ENCODE assay signal across 8 cellular contexts in genomic region chr6:118895241-118895561, GRCh38. TPM values are rescaled to one million over a fixed set of nuclear protein-coding genes. Genes with fewer than 3 reads are reported as not detected.
A peak's percentile ranks its signal among the peaks of the same experiment; 100 is the strongest.
DNase-seq lines count a peak whose midpoint lies in the region; ATAC-seq, FAIRE-seq and TF ChIP-seq lines count a peak whose summit lies in the region.

No MANE protein-coding gene starts in this region.

- peaks cover 0 to 73% (median 40%) of the 10 kb centered on the region in 9 donors for H3K4me1 ChIP-seq in heart right ventricle
- peaks cover 11% of the 10 kb centered on the region for H3K4me1 ChIP-seq in astrocyte (ENCODE audit: insufficient read depth, low read length)
- H3K4me1 ChIP-seq in lung (ENCODE audit: control insufficient read depth in 2 of 2, insufficient read depth in 2 of 2, low read length in 2 of 2), result peaks cover 4 to 24% of the 10 kb centered on the region in 2 donors
- H3K4me1 ChIP-seq in uterus, result no peaks in the 10 kb centered on the region

- no peak for TF ChIP-seq POLR2A in uterus (IDR thresholded peaks at IDR 0.05)

- H3K36me3 Mint-ChIP-seq in astrocyte (ENCODE audit: low read depth, unreplicated experiment), result peaks cover 6% of the 10 kb centered on the region

- H3K27me3 ChIP-seq in heart right ventricle, result no peaks in the 10 kb centered on the region
- H3K27me3 ChIP-seq in astrocyte (ENCODE audit: insufficient read depth, low read length), result no peaks in the 10 kb centered on the region
- H3K27me3 ChIP-seq in lung (ENCODE audit: control insufficient read depth, insufficient read depth), result no peaks in the 10 kb centered on the region
- no peaks in the 10 kb centered on the region for H3K27me3 ChIP-seq in uterus

- H3K27me3 Mint-ChIP-seq in astrocyte (ENCODE audit: low read depth, unreplicated experiment), result no peaks in the 10 kb centered on the region

- ATAC-seq in heart right ventricle (no peak), Right ventricle myocardium inferior (no peak), lung (ENCODE audit: insufficient read depth, low FRiP score) (no peak), HG03342 (IDR thresholded peaks at IDR 0.05; ENCODE audit: unreplicated experiment) (no peak), HG02623 (IDR thresholded peaks at IDR 0.05; ENCODE audit: unreplicated experiment) (no peak)

- peaks cover 34% of the 10 kb centered on the region for H3K4me1 Mint-ChIP-seq in astrocyte (ENCODE audit: low read depth, unreplicated experiment)

- peaks cover 0 to 22% (median 0%) of the 10 kb centered on the region in 9 donors for H3K36me3 ChIP-seq in heart right ventricle
- peaks cover 13% of the 10 kb centered on the region for H3K36me3 ChIP-seq in astrocyte (ENCODE audit: insufficient read depth, low read length)
- H3K36me3 ChIP-seq in lung (ENCODE audit: control insufficient read depth in 2 of 2, insufficient read depth in 2 of 2, low read length in 2 of 2), result peaks cover 0 to 2% of the 10 kb centered on the region in 2 donors
- H3K36me3 ChIP-seq in uterus, result no peaks in the 10 kb centered on the region

- H3K79me2 ChIP-seq in astrocyte (ENCODE audit: insufficient read depth, low read length), result peaks cover 85% of the 10 kb centered on the region

- peak overlapping the region; percentile 86 to 94 (median 89) for H3K4me3 ChIP-seq in heart right ventricle
- H3K4me3 ChIP-seq in astrocyte (ENCODE audit: insufficient read depth, low read depth, low read length), result peak overlapping the region; percentile 91
- peak overlapping the region; percentile 93 for H3K4me3 ChIP-seq in lung
- peak overlapping the region; percentile 63 to 79 for H3K4me3 ChIP-seq in uterus

- no peaks in the 10 kb centered on the region for H3K9me3 ChIP-seq in heart right ventricle
- H3K9me3 ChIP-seq in astrocyte (ENCODE audit: insufficient read depth, low read depth, low read length), result no peaks in the 10 kb centered on the region
- H3K9me3 ChIP-seq in lung (ENCODE audit: control insufficient read depth in 2 of 2, insufficient read depth in 1 of 2, low read length in 1 of 2), result no peaks in the 10 kb centered on the region
- no peaks in the 10 kb centered on the region for H3K9me3 ChIP-seq in uterus

- H3K4me3 Mint-ChIP-seq in astrocyte (ENCODE audit: unreplicated experiment), result peak overlapping the region; percentile 95

- intact Hi-C loops in heart right ventricle (cut with DNase I), result loop anchor here in 5 of 10 donors (2.0 kb wide), 1 partner anchor 40 kb away; the partner anchor contains the start of gene MCM9 (in 5 of the 5)
- intact Hi-C loops in Right ventricle myocardium inferior (cut with DNase I), result loop anchor here (2.0 to 10.0 kb wide), 2 partner anchors 40 to 240 kb away; partner anchors contain the start of genes CEP85L and MCM9
- intact Hi-C loops in uterus (cut with DNase I; ENCODE audit: low total_unique reads), result no loop called here

- no peak for FAIRE-seq in astrocyte (lab: Jason Lieb, UNC)
- no peak for FAIRE-seq in HTR-8/SVneo (lab: Jason Lieb, UNC)

- DNase-seq in heart right ventricle (no peak), Right ventricle myocardium inferior (ENCODE audit: missing footprints) (no peak), astrocyte (ENCODE audit: low read depth) (no peak), lung (ENCODE audit: low spot score) (no peak), uterus (no peak), HTR-8/SVneo (ENCODE audit: insufficient read length, low spot score) (no peak)

- H3K9me3 Mint-ChIP-seq in astrocyte (ENCODE audit: unreplicated experiment), result no peaks in the 10 kb centered on the region

- H2AFZ ChIP-seq in astrocyte (ENCODE audit: low read depth, low read length), result no peak overlapping the region

- peak overlapping the region; percentile 97 for H3K27ac Mint-ChIP-seq in astrocyte (ENCODE audit: unreplicated experiment)

- H3K27ac ChIP-seq in heart right ventricle, result peak overlapping the region; percentile 91 to 96 (median 94)
- peak overlapping the region; percentile 93 for H3K27ac ChIP-seq in astrocyte (ENCODE audit: low read depth, low read length)
- peak overlapping the region; percentile 98 to 99 for H3K27ac ChIP-seq in lung (ENCODE audit: low read depth in 1 of 2, low read length in 1 of 2)
- peak overlapping the region; percentile 93 to 96 for H3K27ac ChIP-seq in uterus

- TF ChIP-seq CTCF in heart right ventricle (IDR thresholded peaks at IDR 0.05) (no peak), astrocyte (IDR thresholded peaks at IDR 0.05; ENCODE audit: insufficient read depth, low read depth, low read length) (no peak), lung (IDR thresholded peaks at IDR 0.05; ENCODE audit: control extremely low read depth, extremely low read depth) (no peak), uterus (IDR thresholded peaks at IDR 0.05) (no peak)

- H3K9ac ChIP-seq in astrocyte (ENCODE audit: low read length), result peak overlapping the region; percentile 94

- WGBS in heart right ventricle, 2 donors, result 0% methylated on average over 14 of the region's 14 CpGs
- WGBS in lung, 2 donors, result 0% methylated on average over 14 of the region's 14 CpGs

- H3K4me2 ChIP-seq in astrocyte (ENCODE audit: low read length), result peak overlapping the region; percentile 92

- H4K20me1 ChIP-seq in astrocyte (ENCODE audit: insufficient read depth, low read length), result peaks cover 6% of the 10 kb centered on the region

RNA-seq across cellular contexts. Expression of gene ASF1A, which starts 1.2 kb away (rescaled TPM):
- total RNA-seq in heart right ventricle, result 10 to 100 TPM; 15.1 to 25.5 (median 22.0) TPM
- polyA plus RNA-seq in heart right ventricle, result 10 to 100 TPM; 11.7 to 27.2 TPM
- total RNA-seq in Right ventricle myocardium inferior, result 21.7 TPM
- total RNA-seq in astrocyte, result 35.7 and 36.4 TPM in 2 replicates
- total RNA-seq in lung, result 10 to 100 TPM; 20.4 to 32.9 TPM
- polyA plus RNA-seq in lung, result 10 to 100 TPM in 1 of 2 donors, 1 to 10 TPM in 1; 8.9 to 27.3 TPM
- 10 to 100 TPM in 3 of 4 donors, 1 to 10 TPM in 1; 2.8 to 47.0 (median 15.5) TPM for total RNA-seq in uterus

RNA-seq across cellular contexts. Expression of gene MCM9, which starts 39.8 kb away (rescaled TPM):
- total RNA-seq in heart right ventricle, result 1 to 10 TPM; 4.0 to 7.8 (median 5.5) TPM
- polyA plus RNA-seq in heart right ventricle, result 1 to 10 TPM; 1.5 to 3.3 TPM
- total RNA-seq in Right ventricle myocardium inferior, result 4.5 TPM
- total RNA-seq in astrocyte, result 9.2 and 10.1 TPM in 2 replicates
- total RNA-seq in lung, result 10 to 100 TPM; 18.1 to 28.6 TPM
- 1 to 10 TPM; 4.8 to 6.0 TPM for polyA plus RNA-seq in lung
- total RNA-seq in uterus, result 10 to 100 TPM in 3 of 4 donors, 1 to 10 TPM in 1; 4.4 to 40.0 (median 24.5) TPM
